In genomic region chr6:49839162-49839561, GRCh38 we compare ENCODE assay signal across 40 cellular contexts. TPM values are rescaled to one million over a fixed set of nuclear protein-coding genes. Genes with fewer than 3 reads are reported as not detected.
"Had no signal": no experiment of that assay in that cellular context is flagged by ENCODE, and none has a peak within 500 bp of the region (broad histone marks: within the 10 kb centered on the region; RNA-seq: fewer than 3 reads in every experiment).

No MANE protein-coding gene starts in this region.

- DNase-seq: activated effector memory CD4-positive, alpha-beta T cell treated with anti-CD3 and anti-CD28 coated beads, Interleukin-2, amount 50 U/mL, for 16 hours; activated effector memory CD4-positive, alpha-beta T cell treated with Interleukin-2 at 50 U/mL for 16 hours; activated gamma-delta T cell; activated gamma-delta T cell treated with Interleukin-2 at 50 U/mL for 16 hours; activated naive CD4-positive, alpha-beta T cell; activated naive CD4-positive, alpha-beta T cell treated with anti-CD3 and anti-CD28 coated beads for 36 hours; activated naive CD4-positive, alpha-beta T cell treated with anti-CD3 and anti-CD28 coated beads, Interleukin-2, amount 10 ng/mL, durations not matched to agents 7 days and 5 days; activated naive CD4-positive, alpha-beta T cell treated with anti-CD3 and anti-CD28 coated beads, Interleukin-2, amount 50 U/mL, for 16 hours; activated naive CD4-positive, alpha-beta T cell treated with Interleukin-2 at 50 U/mL for 16 hours; activated naive CD8-positive, alpha-beta T cell treated with anti-CD3 and anti-CD28 coated beads for 36 hours; activated naive CD8-positive, alpha-beta T cell treated with anti-CD3 and anti-CD28 coated beads, Interleukin-2, amount 10 ng/mL, durations not matched to agents 7 days and 5 days; activated naive CD8-positive, alpha-beta T cell treated with anti-CD3 and anti-CD28 coated beads, Interleukin-2, amount 50 U/mL, for 24 hours; activated T-cell treated with anti-CD3 and anti-CD28 coated beads, Interleukin-2, amount 50 U/mL, for 1 hour; activated T-cell treated with anti-CD3 and anti-CD28 coated beads, Interleukin-2, amount 50 U/mL, for 24 hours; activated T-cell treated with anti-CD3 and anti-CD28 coated beads, Interleukin-2, amount 50 U/mL, for 4 hours; activated T-cell treated with anti-CD3 and anti-CD28 coated beads, Interleukin-2, amount 50 U/mL, for 48 hours; activated T-cell treated with anti-CD3 and anti-CD28 coated beads, Interleukin-2, amount 50 U/mL, for 72 hours; adrenal gland; amniotic stem cell; amygdala; anterior cingulate cortex; aorta; body of pancreas; brain microvascular endothelial cell; caudate nucleus; central memory CD4-positive, alpha-beta T cell; cerebellar nuclear complex had no signal

- FAIRE-seq: astrocyte, bronchial epithelial cell had no signal

- H3K4me1 ChIP-seq: adrenal gland, ascending aorta, body of pancreas, breast epithelium had no signal

- H3K4me3 ChIP-seq: adrenal gland, ascending aorta, body of pancreas, breast epithelium, cardiac muscle cell had no signal

- H3K27me3 ChIP-seq: adrenal gland, ascending aorta, body of pancreas, brain microvascular endothelial cell, breast epithelium, cardiac muscle cell had no signal

- H3K27ac ChIP-seq: adrenal gland, ascending aorta, body of pancreas, brain microvascular endothelial cell, breast epithelium, cardiac muscle cell had no signal

- ATAC-seq: activated naive CD4-positive, alpha-beta T cell treated with anti-CD3 and anti-CD28 coated beads, Interleukin-2, amount 50 U/mL, for 72 hours; activated naive CD8-positive, alpha-beta T cell treated with anti-CD3 and anti-CD28 coated beads, Interleukin-2, amount 50 U/mL, for 24 hours; activated T-cell treated with anti-CD3 and anti-CD28 coated beads, Interleukin-2, amount 50 U/mL, for 4 hours; activated T-cell treated with anti-CD3 and anti-CD28 coated beads, Interleukin-2, amount 50 U/mL, for 72 hours; activated T-helper 17 cell treated with anti-CD3 and anti-CD28 coated beads, Interleukin-2, amount 50 U/mL, for 72 hours; body of pancreas had no signal

- H3K36me3 ChIP-seq: adrenal gland, ascending aorta, brain microvascular endothelial cell, breast epithelium, cardiac muscle cell had no signal

- H3K9me3 ChIP-seq: adrenal gland, ascending aorta, body of pancreas, breast epithelium had no signal

RNA-seq across cellular contexts. Expression of gene CRISP1, which starts 27.2 kb away (rescaled TPM):
- total RNA-seq: activated naive CD4-positive, alpha-beta T cell treated with anti-CD3 and anti-CD28 coated beads for 36 hours; activated naive CD4-positive, alpha-beta T cell treated with anti-CD3 and anti-CD28 coated beads, Interleukin-2, amount 50 U/mL, for 72 hours; activated naive CD8-positive, alpha-beta T cell treated with anti-CD3 and anti-CD28 coated beads for 36 hours; activated naive CD8-positive, alpha-beta T cell treated with anti-CD3 and anti-CD28 coated beads, Interleukin-2, amount 10 ng/mL, durations not matched to agents 7 days and 5 days; activated T-cell treated with anti-CD3 and anti-CD28 coated beads, Interleukin-2, amount 50 U/mL, for 4 hours; activated T-cell treated with anti-CD3 and anti-CD28 coated beads, Interleukin-2, amount 50 U/mL, for 72 hours; activated T-helper 1 cell treated with anti-CD3 and anti-CD28 coated beads, Interleukin-12 subunit alpha, Interleukin-12 subunit beta, Interleukin-2, Interleukin-4 antibody, amounts not matched to agents 30 ng/mL and 10 ng/mL and 1 ng/mL, durations not matched to agents 14 hours and 24 hours and 36 hours; activated T-helper 17 cell treated with anti-CD3 and anti-CD28 coated beads, Interleukin-2, amount 50 U/mL, for 72 hours; activated T-helper 2 cell treated with anti-CD3 and anti-CD28 coated beads, Interferon-gamma antibody, Interleukin-2, Interleukin-4, amounts not matched to agents 10 μg/mL and 5 μg/mL and 100 μg/mL, durations not matched to agents 14 hours and 24 hours and 36 hours; adrenal gland; aorta; ascending aorta; astrocyte; body of pancreas; breast epithelium; bronchial epithelial cell; cardiac muscle cell; cardiac septum; cerebellum; chondrocyte had no signal
- polyA plus RNA-seq: adipose tissue, adrenal gland, aorta, cardiac muscle cell had no signal

RNA-seq across cellular contexts. Expression of gene PGK2, which starts 52.1 kb away (rescaled TPM):
- total RNA-seq: activated naive CD4-positive, alpha-beta T cell treated with anti-CD3 and anti-CD28 coated beads for 36 hours; activated naive CD4-positive, alpha-beta T cell treated with anti-CD3 and anti-CD28 coated beads, Interleukin-2, amount 50 U/mL, for 72 hours; activated naive CD8-positive, alpha-beta T cell treated with anti-CD3 and anti-CD28 coated beads for 36 hours; activated naive CD8-positive, alpha-beta T cell treated with anti-CD3 and anti-CD28 coated beads, Interleukin-2, amount 10 ng/mL, durations not matched to agents 7 days and 5 days; activated T-cell treated with anti-CD3 and anti-CD28 coated beads, Interleukin-2, amount 50 U/mL, for 4 hours; activated T-cell treated with anti-CD3 and anti-CD28 coated beads, Interleukin-2, amount 50 U/mL, for 72 hours; activated T-helper 1 cell treated with anti-CD3 and anti-CD28 coated beads, Interleukin-12 subunit alpha, Interleukin-12 subunit beta, Interleukin-2, Interleukin-4 antibody, amounts not matched to agents 30 ng/mL and 10 ng/mL and 1 ng/mL, durations not matched to agents 14 hours and 24 hours and 36 hours; activated T-helper 17 cell treated with anti-CD3 and anti-CD28 coated beads, Interleukin-2, amount 50 U/mL, for 72 hours; activated T-helper 2 cell treated with anti-CD3 and anti-CD28 coated beads, Interferon-gamma antibody, Interleukin-2, Interleukin-4, amounts not matched to agents 10 μg/mL and 5 μg/mL and 100 μg/mL, durations not matched to agents 14 hours and 24 hours and 36 hours; adrenal gland; aorta; ascending aorta; astrocyte; body of pancreas; breast epithelium; bronchial epithelial cell; cardiac muscle cell; cardiac septum; cerebellum; chondrocyte had no signal
- polyA plus RNA-seq: adipose tissue, adrenal gland, aorta, cardiac muscle cell had no signal
